In genomic region chr11:64918056-64918455, GRCh38 we compare ENCODE assay signal across 8 cellular contexts. TPM values are rescaled to one million over a fixed set of nuclear protein-coding genes. Genes with fewer than 3 reads are reported as not detected.
DNase-seq lines count a peak whose midpoint lies in the region; ATAC-seq and TF ChIP-seq lines count a peak whose summit lies in the region.

No MANE protein-coding gene starts in this region.

- peak overlapping the region; percentile 100 for H3K4me2 ChIP-seq in HCT116 (ENCODE audit: low read length)

- no peak for TF ChIP-seq POLR2A in HCT116 (IDR thresholded peaks at IDR 0.05; ENCODE audit: borderline replicate concordance, extremely low read depth, insufficient read depth, insufficient read length)

- H3K9ac ChIP-seq in HCT116 (ENCODE audit: low read length), result peak overlapping the region; percentile 60

- no peak for TF ChIP-seq RAD21 in HCT116 (IDR thresholded peaks at IDR 0.05; ENCODE audit: low read depth)

- H3K9me2 ChIP-seq in HCT116 (ENCODE audit: insufficient read depth), result no peaks in the 10 kb centered on the region

- H4K20me1 ChIP-seq in HCT116 (ENCODE audit: insufficient read depth), result no peaks in the 10 kb centered on the region

- TF ChIP-seq CTCF in HCT116 (IDR thresholded peaks at IDR 0.05 in 2 of 3, conservative IDR thresholded peaks at IDR 0.05 in 1 of 3; ENCODE audit: borderline replicate concordance in 1 of 3, insufficient read depth in 1 of 3, low read depth in 2 of 3, low read length in 2 of 3) (peak in 2 of 3 experiments; percentile 25 to 29; a peak in 2 of 6 replicates), WERI-Rb-1 (IDR thresholded peaks at IDR 0.05; ENCODE audit: low read depth, low read length) (no peak), retinal pigment epithelial cell (conservative IDR thresholded peaks at IDR 0.05; ENCODE audit: low read depth, low read length) (peak; percentile 41)

- peak overlapping the region; percentile 69 for H3K27ac ChIP-seq in HCT116 (ENCODE audit: low read depth, low read length)
- no peak overlapping the region; the same call in 1 of the 2 replicates for H3K27ac ChIP-seq in WERI-Rb-1

- H3K9me3 ChIP-seq in HCT116 (ENCODE audit: control insufficient read depth in 1 of 2, insufficient read depth in 1 of 2, low read depth in 1 of 2, low read length in 2 of 2), result no peaks in the 10 kb centered on the region
- no peaks in the 10 kb centered on the region for H3K9me3 ChIP-seq in WERI-Rb-1 (ENCODE audit: severe bottlenecking)

- POLR2A ChIA-PET in HCT116 (lab: Charles Lee), result no interaction called here

- H3K27me3 ChIP-seq in HCT116 (ENCODE audit: insufficient read depth, low read length) (no peaks in the 10 kb centered on the region), WERI-Rb-1 (ENCODE audit: insufficient read depth, low read depth, severe bottlenecking) (no peaks in the 10 kb centered on the region)

- H3K79me2 ChIP-seq in HCT116 (ENCODE audit: insufficient read depth, low read length), result peaks cover 13% of the 10 kb centered on the region; the same call in 1 of the 2 replicates

- peak; percentile 29 to 51 for DNase-seq in AML-193 (lab: John Stamatoyannopoulos, UW)
- DNase-seq in HCT116 (ENCODE audit: low read depth, low spot score), result no peak
- no peak for DNase-seq in WERI-Rb-1
- peak; percentile 89 for DNase-seq in foreskin melanocyte
- no peak for DNase-seq in retinal pigment epithelial cell (ENCODE audit: low read depth)
- DNase-seq in stimulated activated naive CD4-positive, alpha-beta T cell treated with Interleukin-2 at 50 U/mL for 16 hours (lab: John Stamatoyannopoulos, UW), result no peak
- no peak for DNase-seq in activated gamma-delta T cell (lab: John Stamatoyannopoulos, UW)

- CTCF ChIA-PET in HCT116 (lab: Charles Lee), result interaction anchor here (0.9 to 2.8 kb wide), 2 partner anchors 70 to 79 kb away, joined by 3 to 7 read pairs; partner anchors contain the start of gene BATF2

- peaks cover 16 to 29% of the 10 kb centered on the region in 2 experiments for H3K4me1 ChIP-seq in HCT116 (ENCODE audit: control insufficient read depth in 1 of 2, insufficient read depth in 2 of 2, low read length in 2 of 2)

- H3K36me3 ChIP-seq in HCT116 (ENCODE audit: control insufficient read depth in 1 of 2, insufficient read depth in 2 of 2, low read length in 2 of 2) (no peaks in the 10 kb centered on the region), WERI-Rb-1 (peaks cover 8% of the 10 kb centered on the region)

- RAD21 ChIA-PET in HCT116 (lab: Charles Lee; ENCODE audit: low non-redundant PET in 1 of 2, low total read pairs in 2 of 2, uncharacterized antibody in 2 of 2, unreplicated experiment in 2 of 2), result no interaction called here

- H3K4me3 ChIP-seq in HCT116 (replicated peaks in 1 of 2; ENCODE audit: low read depth in 1 of 2, low read length in 2 of 2), result peak overlapping the region; percentile 58 to 82
- H3K4me3 ChIP-seq in WERI-Rb-1 (ENCODE audit: low read depth, low read length), result peak overlapping the region; percentile 56
- H3K4me3 ChIP-seq in retinal pigment epithelial cell (ENCODE audit: low read length), result peak overlapping the region; percentile 60

- BruUV-seq in HCT116 (replicated peaks; lab: Mats Ljungman, UMichigan), result no TSS peak

- intact Hi-C loops in HCT116 (cut with micrococcal nuclease), result loop anchor here (5.0 to 10.0 kb wide), 2 partner anchors 109 to 197 kb away; partner anchors contain the start of genes SNX15, TM7SF2 and ZNHIT2

- peak overlapping the region; percentile 52 for H2AFZ ChIP-seq in HCT116 (ENCODE audit: low read depth, low read length, poor library complexity, severe bottlenecking)

- ATAC-seq in HCT116, result no peak
- ATAC-seq in HG03565 (IDR thresholded peaks at IDR 0.05; ENCODE audit: unreplicated experiment), result no peak

TF ChIP-seq in HCT116, 20 proteins besides CTCF, POLR2A, EP300 and RAD21:
- TF ChIP-seq CEBPB (IDR thresholded peaks at IDR 0.05; ENCODE audit: low read depth) (no peak), YY1 (IDR thresholded peaks at IDR 0.05; ENCODE audit: extremely low read depth, insufficient replicate concordance, low read depth, low read length) (no peak), EZH2 (IDR thresholded peaks at IDR 0.05) (no peak), CBX3 (IDR thresholded peaks at IDR 0.05; ENCODE audit: low read depth) (no peak), TCF7L2 (IDR thresholded peaks at IDR 0.05; ENCODE audit: borderline replicate concordance, extremely low read depth, insufficient read depth, insufficient read length) (no peak), ZNF274 (IDR thresholded peaks at IDR 0.05; ENCODE audit: low read depth, low read length) (no peak), REST (IDR thresholded peaks at IDR 0.05; ENCODE audit: low read depth) (no peak), ELF1 (IDR thresholded peaks at IDR 0.05; ENCODE audit: borderline replicate concordance, low read depth) (no peak), POLR2AphosphoS5 (IDR thresholded peaks at IDR 0.05; ENCODE audit: low read depth, low read length) (no peak), FOSL1 (IDR thresholded peaks at IDR 0.05; ENCODE audit: low read depth) (no peak), SP1 (IDR thresholded peaks at IDR 0.05; ENCODE audit: low read depth) (no peak)

RNA-seq across cellular contexts. Expression of gene ATG2A, which starts 1.0 kb away (rescaled TPM):
- 24.7 TPM for total RNA-seq in HCT116 (2021; ENCODE audit: unreplicated experiment)
- polyA plus RNA-seq in HCT116 (2012), result 16.7 and 18.3 TPM in 2 replicates

RNA-seq across cellular contexts. Expression of gene PPP2R5B, which starts 6.4 kb away (rescaled TPM):
- total RNA-seq in HCT116 (2021; ENCODE audit: unreplicated experiment), result 10.9 TPM
- polyA plus RNA-seq in HCT116 (2012), result 14.2 and 15.1 TPM in 2 replicates

RNA-seq across cellular contexts. Expression of gene GPHA2, which starts 17.6 kb away (rescaled TPM):
- not detected for total RNA-seq in HCT116 (2021; ENCODE audit: unreplicated experiment)
- 0.23 TPM in 1 of 2 replicates, not detected in the other for polyA plus RNA-seq in HCT116 (2012)

RNA-seq across cellular contexts. Expression of gene EHD1, which starts 39.6 kb away (rescaled TPM):
- 48.1 TPM for total RNA-seq in HCT116 (2021; ENCODE audit: unreplicated experiment)
- polyA plus RNA-seq in HCT116 (2012), result 43.5 and 70.0 TPM in 2 replicates

RNA-seq across cellular contexts. Expression of gene MAJIN, which starts 53.9 kb away (rescaled TPM):
- total RNA-seq in HCT116 (2021; ENCODE audit: unreplicated experiment), result not detected
- not detected in 2 replicates for polyA plus RNA-seq in HCT116 (2012)

Comparison
In these comparisons a context has a peak if more than half of its experiments do, and no peak if none do; other contexts are left out.
1. DNase-seq: peak in AML-193 (2 of 2) and foreskin melanocyte (single experiment); none in HCT116 (single experiment), WERI-Rb-1 (single experiment), retinal pigment epithelial cell (single experiment), stimulated activated naive CD4-positive, alpha-beta T cell treated with Interleukin-2 at 50 U/mL for 16 hours (single experiment) and activated gamma-delta T cell (single experiment).
2. Peak in every context shown above with its lines, with median percentiles within 50 percentile points of each other: H3K4me3 ChIP-seq.